Comparison of ENCODE assay signal across 1 cellular context in the genomic region with DNA sequence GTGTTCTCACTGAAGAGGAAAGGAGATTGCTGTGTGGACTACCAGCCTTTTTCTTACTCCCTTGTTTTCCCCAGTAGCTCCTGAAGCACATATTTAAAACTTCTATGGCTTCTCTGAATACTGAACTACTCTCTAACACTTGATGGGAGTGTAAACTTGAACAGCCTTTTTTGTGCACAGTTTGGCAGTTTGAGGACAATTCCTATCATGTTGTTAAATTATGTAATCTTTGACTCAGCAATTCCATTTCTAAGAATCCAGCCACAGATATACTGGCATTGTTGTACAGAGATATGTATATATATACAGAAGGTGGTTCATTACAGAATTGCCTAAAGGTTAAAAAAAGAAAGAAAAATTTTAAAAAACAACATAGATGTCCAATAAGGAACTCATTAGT.
TF ChIP-seq lines count a peak whose summit lies in the region.

No MANE protein-coding gene starts in this region.

TF ChIP-seq in IMR-90, 13 proteins besides CTCF, POLR2A, EP300 and RAD21 (continued from another document):
- TF ChIP-seq MXI1 (IDR thresholded peaks at IDR 0.05; ENCODE audit: borderline replicate concordance, low read depth, low read length): no peak
